7 cellular contexts compared by ENCODE assay signal in the genomic region with DNA sequence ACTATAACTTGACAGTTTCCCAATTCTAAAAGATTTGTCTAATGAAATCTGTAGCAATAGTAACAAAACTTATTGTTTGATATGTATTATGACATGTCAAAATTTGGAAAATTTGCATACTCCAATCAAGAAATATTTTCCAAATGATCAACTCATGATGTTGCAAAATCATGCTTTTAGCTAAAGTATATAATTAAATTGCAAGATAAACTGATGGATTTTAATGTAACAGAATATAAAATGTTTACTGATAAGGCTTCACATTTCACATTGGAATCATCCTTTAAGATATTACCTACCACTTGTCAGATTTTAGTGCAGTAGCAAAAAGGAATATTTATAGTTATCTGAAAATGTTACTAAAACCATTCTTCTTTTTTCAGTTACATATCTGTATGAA.
"Had no signal": no experiment of that assay in that cellular context is flagged by ENCODE, and none has a peak within 500 bp of the region (broad histone marks: within the 10 kb centered on the region; RNA-seq: fewer than 3 reads in every experiment).

No MANE protein-coding gene starts in this region.

- ATAC-seq: GM12878 had no signal

- H3K4me3 ChIP-seq: GM12878 had no signal

- DNase-seq: GDM1, GF-D8 had no signal

- FAIRE-seq: G401.6, GM12878, GM12891, GM18507, GM19239 had no signal
